Comparison of ENCODE assay signal across 20 cellular contexts in genomic region chr11:117519590-117519989, GRCh38.
DNase-seq lines count a peak whose midpoint lies in the region; ATAC-seq and TF ChIP-seq lines count a peak whose summit lies in the region.
"Had no signal": no experiment of that assay in that cellular context is flagged by ENCODE, and none has a peak within 500 bp of the region (broad histone marks: within the 10 kb centered on the region; RNA-seq: fewer than 3 reads in every experiment).

No MANE protein-coding gene starts in this region.

- DNase-seq in GM23338 (ENCODE audit: low spot score) (no peak), SKM-1 (lab: John Stamatoyannopoulos, UW; ENCODE audit: unreplicated experiment) (peak; percentile 4), endodermal cell (no peak), NCI-H345 (lab: John Stamatoyannopoulos, UW) (no peak), anterior cingulate cortex (lab: John Stamatoyannopoulos, UW) (no peak), sciatic nerve (ENCODE audit: low spot score) (no peak)
- DNase-seq: activated CD8-positive, alpha-beta T cell treated with anti-CD3 and anti-CD28 coated beads, Interleukin-2, amount 10 ng/mL, durations not matched to agents 7 days and 5 days; activated T-cell treated with anti-CD3 and anti-CD28 coated beads, Interleukin-2, amount 50 U/mL, for 48 hours; colonic mucosa; hippocampal formation; midbrain; NCI-H1436; NCI-H526 treated with DMSO at 0.1 percent for 48 hours; SJCRH30 had no signal

- no peak overlapping the region for H2AFZ ChIP-seq in GM23338
- H2AFZ ChIP-seq: neural progenitor cell had no signal

- H3K27ac ChIP-seq in GM23338 (ENCODE audit: low read depth) (no peak overlapping the region), endodermal cell (ENCODE audit: low read depth, low read length) (no peak overlapping the region)
- H3K27ac ChIP-seq: colonic mucosa, neural progenitor cell, SJCRH30 had no signal

- H3K27ac Mint-ChIP-seq in GM23338 (peak overlapping the region; percentile 53; the same call in 1 of the 2 replicates), endodermal cell (peak overlapping the region; percentile 26), nephron (peak overlapping the region; percentile 92 to 97 (median 93))
- H3K27ac Mint-ChIP-seq: activated CD8-positive, alpha-beta T cell treated with anti-CD3 and anti-CD28 coated beads, Interleukin-2, amount 10 ng/mL, durations not matched to agents 7 days and 5 days; neural progenitor cell; stimulated activated effector memory CD8-positive, alpha-beta T cell treated with anti-CD3 and anti-CD28 coated beads, Interleukin-12 subunit alpha, Interleukin-12 subunit beta, amount 100 ng/mL, for 72 hours had no signal

- no peaks in the 10 kb centered on the region for H3K9me3 ChIP-seq in endodermal cell (ENCODE audit: control insufficient read depth, low read length)
- H3K9me3 ChIP-seq: colonic mucosa, SJCRH30 had no signal

- H3F3A ChIP-seq in GM23338 (replicated peaks; ENCODE audit: low read depth) = no peaks in the 10 kb centered on the region

- H3K4me3 ChIP-seq in GM23338 (no peak overlapping the region), endodermal cell (ENCODE audit: low read length) (no peak overlapping the region)
- H3K4me3 ChIP-seq: colonic mucosa, neural progenitor cell, SJCRH30 had no signal

- H3K9me3 Mint-ChIP-seq in GM23338 (no peaks in the 10 kb centered on the region), endodermal cell (no peaks in the 10 kb centered on the region), nephron (no peaks in the 10 kb centered on the region)
- H3K9me3 Mint-ChIP-seq: activated naive CD4-positive, alpha-beta T cell treated with anti-CD3 and anti-CD28 coated beads, Interleukin-2, amount 50 U/mL, for 72 hours; neural progenitor cell; stimulated activated effector memory CD8-positive, alpha-beta T cell treated with anti-CD3 and anti-CD28 coated beads, Interleukin-12 subunit alpha, Interleukin-12 subunit beta, amount 100 ng/mL, for 72 hours had no signal

- WGBS in endodermal cell (ENCODE audit: insufficient coverage in 1 of 2, insufficient read length in 1 of 2), 2 experiments = 91 to 100% methylated on average over 4 of the region's 4 CpGs

- H3K4me1 Mint-ChIP-seq in GM23338 (peaks cover 11% of the 10 kb centered on the region), endodermal cell (peaks cover 33% of the 10 kb centered on the region), nephron (peaks cover 26% of the 10 kb centered on the region)
- H3K4me1 Mint-ChIP-seq: stimulated activated effector memory CD8-positive, alpha-beta T cell treated with anti-CD3 and anti-CD28 coated beads, Interleukin-12 subunit alpha, Interleukin-12 subunit beta, amount 100 ng/mL, for 72 hours had no signal

- H3K27me3 ChIP-seq in GM23338 (ENCODE audit: insufficient read depth) (no peaks in the 10 kb centered on the region), endodermal cell (ENCODE audit: control insufficient read depth, insufficient read depth, low read length, poor library complexity, severe bottlenecking) (peaks cover 14% of the 10 kb centered on the region)
- H3K27me3 ChIP-seq: colonic mucosa, neural progenitor cell, SJCRH30 had no signal

- H4K20me1 ChIP-seq in GM23338 (replicated peaks; ENCODE audit: insufficient read depth) = no peaks in the 10 kb centered on the region

- H3K4me1 ChIP-seq in GM23338 (ENCODE audit: insufficient read depth) = peaks cover 6% of the 10 kb centered on the region
- no peaks in the 10 kb centered on the region for H3K4me1 ChIP-seq in endodermal cell (ENCODE audit: control insufficient read depth, insufficient read depth, low read length)
- H3K4me1 ChIP-seq: colonic mucosa, neural progenitor cell, SJCRH30 had no signal

- H3K36me3 Mint-ChIP-seq in GM23338 (ENCODE audit: low read depth) = no peaks in the 10 kb centered on the region
- H3K36me3 Mint-ChIP-seq in endodermal cell (ENCODE audit: low read depth) = peaks cover 6% of the 10 kb centered on the region
- no peaks in the 10 kb centered on the region for H3K36me3 Mint-ChIP-seq in nephron (ENCODE audit: low read depth)
- H3K36me3 Mint-ChIP-seq: activated naive CD4-positive, alpha-beta T cell treated with anti-CD3 and anti-CD28 coated beads, Interleukin-2, amount 50 U/mL, for 72 hours; stimulated activated effector memory CD8-positive, alpha-beta T cell treated with anti-CD3 and anti-CD28 coated beads, Interleukin-12 subunit alpha, Interleukin-12 subunit beta, amount 100 ng/mL, for 72 hours had no signal

- H3K36me3 ChIP-seq in GM23338 (ENCODE audit: insufficient read depth) (no peaks in the 10 kb centered on the region), endodermal cell (ENCODE audit: control insufficient read depth, insufficient read depth, low read length) (no peaks in the 10 kb centered on the region)
- H3K36me3 ChIP-seq: colonic mucosa, neural progenitor cell, SJCRH30 had no signal

- H3K4me3 Mint-ChIP-seq in GM23338 (no peak overlapping the region), endodermal cell (no peak overlapping the region), nephron (no peak overlapping the region)
- H3K4me3 Mint-ChIP-seq: activated CD8-positive, alpha-beta T cell treated with anti-CD3 and anti-CD28 coated beads, Interleukin-2, amount 10 ng/mL, durations not matched to agents 7 days and 5 days; neural progenitor cell; stimulated activated effector memory CD8-positive, alpha-beta T cell treated with anti-CD3 and anti-CD28 coated beads, Interleukin-12 subunit alpha, Interleukin-12 subunit beta, amount 100 ng/mL, for 72 hours had no signal

- H3K9me2 ChIP-seq in GM23338 (ENCODE audit: insufficient read depth) = no peaks in the 10 kb centered on the region

- H3K27me3 Mint-ChIP-seq in GM23338 (ENCODE audit: insufficient read depth, low read depth, poor library complexity) (peaks cover 11% of the 10 kb centered on the region), endodermal cell (ENCODE audit: insufficient read depth) (peaks cover 9% of the 10 kb centered on the region), nephron (ENCODE audit: low read depth) (peaks cover 28% of the 10 kb centered on the region)

- H3K79me2 ChIP-seq in GM23338 (replicated peaks; ENCODE audit: insufficient read depth) = no peaks in the 10 kb centered on the region

- no peak overlapping the region for H3K9ac ChIP-seq in endodermal cell (ENCODE audit: extremely low read depth, low read length, poor library complexity, severe bottlenecking)
- H3K9ac ChIP-seq: neural progenitor cell had no signal

- no peak for ATAC-seq in GM23338
- no peak for ATAC-seq in HG02970 (IDR thresholded peaks at IDR 0.05; ENCODE audit: low FRiP score, unreplicated experiment)
- ATAC-seq in sciatic nerve = no peak
- ATAC-seq: activated CD4-positive, CD25-positive, alpha-beta regulatory T cell treated with anti-CD3 and anti-CD28 coated beads, Interleukin-2, amount 50 U/mL, for 24 hours; activated CD8-positive, alpha-beta T cell treated with anti-CD3 and anti-CD28 coated beads, Interleukin-2, amount 10 ng/mL, durations not matched to agents 7 days and 5 days; activated naive CD4-positive, alpha-beta T cell treated with anti-CD3 and anti-CD28 coated beads, Interleukin-2, amount 50 U/mL, for 72 hours; stimulated activated effector memory CD8-positive, alpha-beta T cell treated with anti-CD3 and anti-CD28 coated beads, Interleukin-12 subunit alpha, Interleukin-12 subunit beta, amount 100 ng/mL, for 72 hours had no signal

- TF ChIP-seq CTCF in GM23338 (conservative IDR thresholded peaks at IDR 0.05; ENCODE audit: low read depth in 2 of 2) = no peak
- no peak for TF ChIP-seq CTCF in endodermal cell (conservative IDR thresholded peaks at IDR 0.05)
- TF ChIP-seq CTCF in nephron (IDR thresholded peaks at IDR 0.05; ENCODE audit: unreplicated experiment in 3 of 3) = no peak

- no peak overlapping the region for H3K4me2 ChIP-seq in GM23338
- H3K4me2 ChIP-seq: neural progenitor cell had no signal

- intact Hi-C loops in sciatic nerve (cut with DNase I) = no loop called here

TF ChIP-seq in GM23338, 12 proteins besides CTCF, POLR2A, EP300 and RAD21 (continues in another document):
- TF ChIP-seq EZH2 (IDR thresholded peaks at IDR 0.05; ENCODE audit: low read depth, unreplicated experiment) (no peak), ZNF114 (CRISPR knock-in tag; IDR thresholded peaks at IDR 0.05) (no peak), CREB1 (CRISPR knock-in tag; IDR thresholded peaks at IDR 0.05; ENCODE audit: low read depth) (no peak), POLR2AphosphoS5 (IDR thresholded peaks at IDR 0.05; ENCODE audit: low read depth) (no peak), EZH2phosphoT487 (IDR thresholded peaks at IDR 0.05; ENCODE audit: unreplicated experiment) (no peak)

Comparison
In these comparisons a context has a peak if more than half of its experiments do, and no peak if none do; other contexts are left out.
1. H3K27ac Mint-ChIP-seq: peak in every context shown above with its lines; median percentile 93 in nephron; 53 in GM23338; 26 in endodermal cell.